27 cellular contexts compared by ENCODE assay signal in the genomic region with DNA sequence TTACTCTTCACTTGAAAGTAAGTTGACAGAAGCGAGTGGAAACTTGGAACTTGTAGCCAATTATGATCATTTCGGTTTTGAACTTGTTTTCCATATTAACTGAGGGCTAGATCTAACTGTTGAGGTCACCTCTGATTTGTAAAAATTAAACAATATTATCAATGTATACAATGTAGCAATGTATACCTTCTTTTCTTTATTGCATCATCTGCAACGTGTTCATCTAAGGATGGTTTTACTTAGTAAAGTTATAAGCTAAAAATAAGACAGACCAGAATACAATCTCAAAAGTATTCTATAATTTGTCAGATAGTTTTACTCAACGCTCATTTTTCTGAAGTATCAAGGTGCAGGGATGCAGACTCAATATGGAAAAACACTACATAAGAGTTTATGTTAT.
"Had no signal": no experiment of that assay in that cellular context is flagged by ENCODE, and none has a peak within 500 bp of the region (broad histone marks: within the 10 kb centered on the region; RNA-seq: fewer than 3 reads in every experiment).

No MANE protein-coding gene starts in this region.

- ATAC-seq: stimulated activated effector memory CD8-positive, alpha-beta T cell treated with anti-CD3 and anti-CD28 coated beads, Interleukin-12 subunit alpha, Interleukin-12 subunit beta, amount 100 ng/mL, for 72 hours; stimulated activated memory B cell treated with anti-CD40 and anti-IgM and Interleukin-4, amounts not matched to agents 10 μg/mL and 1 μg/mL and 100 μg/mL, for 72 hours; stimulated activated naive B cell treated with anti-CD40 and anti-IgM and Interleukin-4, amounts not matched to agents 10 μg/mL and 1 μg/mL and 100 μg/mL, for 72 hours; stimulated activated naive CD8-positive, alpha-beta T cell treated with anti-CD3 and anti-CD28 coated beads, Interleukin-15, amount 100 ng/mL, for 72 hours; stimulated activated naive CD8-positive, alpha-beta T cell treated with anti-CD3 and anti-CD28 coated beads, Interleukin-15, Interleukin-2, amounts not matched to agents 100 U/mL and 50 U/mL, for 24 hours; upper lobe of right lung had no signal

- H3K9me3 ChIP-seq: suprapubic skin, testis, thyroid gland, upper lobe of right lung, vagina had no signal

- H3K27me3 ChIP-seq: stomach, suprapubic skin, testis, thyroid gland, tibial artery, tibial nerve, transverse colon, upper lobe of left lung, upper lobe of right lung, uterus, vagina had no signal

- H3K27ac ChIP-seq: stomach, suprapubic skin, testis, thoracic aorta, thyroid gland, tibial artery, tibial nerve, upper lobe of left lung, upper lobe of right lung, uterus, vagina had no signal

- FAIRE-seq: urothelium cell line had no signal

- H3K4me1 ChIP-seq: tibial artery, upper lobe of left lung, upper lobe of right lung, uterus had no signal

- H3K36me3 ChIP-seq: stomach, suprapubic skin, thoracic aorta, thyroid gland, tibial artery, tibial nerve, transverse colon, upper lobe of left lung, upper lobe of right lung, uterus, vagina had no signal

- DNase-seq: stimulated activated CD4-positive, alpha-beta T cell treated with anti-CD3 and anti-CD28 coated beads, Interleukin-2, amount 100 ng/mL, for 48 hours; stimulated activated CD4-positive, alpha-beta T cell treated with anti-CD3 and anti-CD28 coated beads, Interleukin-4, amount 100 ng/mL, for 1 hour; stimulated activated CD4-positive, alpha-beta T cell treated with anti-CD3 and anti-CD28 coated beads, Interleukin-4, amount 100 ng/mL, for 24 hours; stimulated activated CD4-positive, alpha-beta T cell treated with anti-CD3 and anti-CD28 coated beads, Interleukin-4, amount 100 ng/mL, for 4 hours; stimulated activated CD8-positive, alpha-beta memory T cell treated with anti-CD3 and anti-CD28 coated beads, Interleukin-4, amount 100 ng/mL, for 48 hours; stimulated activated naive B cell treated with anti-CD40 and anti-IgM and Interleukin-4, amounts not matched to agents 10 μg/mL and 1 μg/mL and 100 μg/mL, for 72 hours; stimulated activated naive CD4-positive, alpha-beta T cell; stimulated activated naive CD4-positive, alpha-beta T cell treated with Interleukin-2 at 50 U/mL for 16 hours; stimulated activated naive CD8-positive, alpha-beta T cell treated with anti-CD3 and anti-CD28 coated beads, Interleukin-15, amount 100 ng/mL, for 72 hours; stimulated activated naive CD8-positive, alpha-beta T cell treated with anti-CD3 and anti-CD28 coated beads, Interleukin-15, Interleukin-2, amounts not matched to agents 100 U/mL and 50 U/mL, for 24 hours; stomach; substantia nigra; testis; thyroid gland; tibial artery; transverse colon; trophoblast cell; upper lobe of left lung; upper lobe of right lung; uterus had no signal

- H3K4me3 ChIP-seq: stomach, suprapubic skin, testis, thoracic aorta, thyroid gland, tibial artery, tibial nerve, transverse colon, upper lobe of left lung, upper lobe of right lung, uterus, vagina had no signal
